Comparison of ENCODE assay signal across 11 cellular contexts in the genomic region with DNA sequence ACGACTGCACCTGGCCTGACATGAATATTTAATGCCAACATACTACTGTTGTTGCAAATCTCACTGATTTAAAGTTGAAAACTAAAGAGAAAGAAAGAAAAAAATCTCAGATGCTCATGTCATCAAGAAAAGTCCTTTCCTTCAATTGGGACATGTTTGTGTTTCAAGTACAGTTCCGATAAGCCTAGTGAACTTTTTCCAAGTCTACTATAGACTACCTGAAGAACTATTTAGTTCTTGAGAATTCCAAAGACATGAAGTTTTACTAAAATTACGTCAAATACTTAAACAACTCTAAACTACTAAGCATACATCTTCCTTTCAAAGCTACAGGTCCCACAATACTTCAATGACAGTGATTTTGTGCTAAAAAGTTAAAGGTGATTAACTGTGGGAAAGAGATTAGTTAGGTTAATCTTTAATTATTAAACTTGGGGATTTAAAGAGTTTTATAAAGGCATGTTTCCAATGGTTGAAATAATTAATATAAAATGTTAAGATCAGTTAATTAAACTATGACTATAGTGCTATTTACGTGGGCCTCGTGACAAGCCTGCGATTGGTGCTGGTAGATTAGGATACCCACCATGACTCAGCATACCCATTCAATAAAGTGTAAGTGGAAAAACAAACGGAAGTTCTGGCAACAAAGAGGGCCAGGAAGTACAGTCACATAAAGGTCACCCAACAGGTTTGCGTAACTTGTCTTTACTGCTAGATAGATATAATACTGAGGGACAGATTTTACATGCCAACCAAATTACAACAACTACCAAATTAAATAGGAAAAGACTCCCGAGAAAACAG. TPM values are rescaled to one million over a fixed set of nuclear protein-coding genes. Genes with fewer than 3 reads are reported as not detected.
A peak's percentile ranks its signal among the peaks of the same experiment; 100 is the strongest.
DNase-seq lines count a peak whose midpoint lies in the region; ATAC-seq and TF ChIP-seq lines count a peak whose summit lies in the region.
"Had no signal": no experiment of that assay in that cellular context is flagged by ENCODE, and none has a peak within 500 bp of the region (broad histone marks: within the 10 kb centered on the region; RNA-seq: fewer than 3 reads in every experiment).

No MANE protein-coding gene starts in this region.

- CTCF ChIA-PET in activated CD8-positive, alpha-beta T cell treated with anti-CD3 and anti-CD28 coated beads for 36 hours (lab: Charles Lee): interaction anchor here (4.1 kb wide), 1 partner anchor 12 kb away, joined by 33 read pairs; no protein-coding TSS in a partner anchor
- CTCF ChIA-PET in activated CD8-positive, alpha-beta T cell treated with anti-CD3 and anti-CD28 coated beads, Interleukin-2, amount 10 ng/mL, durations not matched to agents 7 days and 5 days (lab: Charles Lee): interaction anchor here (1.2 kb wide), 1 partner anchor 12 kb away, joined by 3 read pairs; no protein-coding TSS in a partner anchor

- peaks cover 69% of the 10 kb centered on the region for H3K36me3 ChIP-seq in SJSA1
- peaks cover 9% of the 10 kb centered on the region for H3K36me3 ChIP-seq in thoracic aorta
- H3K36me3 ChIP-seq: BE2C had no signal

- TF ChIP-seq CTCF in activated CD8-positive, alpha-beta T cell treated with anti-CD3 and anti-CD28 coated beads for 36 hours (IDR thresholded peaks at IDR 0.05): no peak
- TF ChIP-seq CTCF in fibroblast of villous mesenchyme (IDR thresholded peaks at IDR 0.05; ENCODE audit: insufficient read depth, low read depth, low read length): no peak
- TF ChIP-seq CTCF in thoracic aorta (IDR thresholded peaks at IDR 0.05): no peak

- intact Hi-C loops in activated CD8-positive, alpha-beta T cell treated with anti-CD3 and anti-CD28 coated beads for 36 hours (cut with micrococcal nuclease): no loop called here

- H3K4me1 Mint-ChIP-seq in activated CD8-positive, alpha-beta T cell treated with anti-CD3 and anti-CD28 coated beads for 36 hours (ENCODE audit: low read depth): peaks cover 10% of the 10 kb centered on the region
- H3K4me1 Mint-ChIP-seq in activated CD8-positive, alpha-beta T cell treated with anti-CD3 and anti-CD28 coated beads, Interleukin-2, amount 10 ng/mL, durations not matched to agents 7 days and 5 days (ENCODE audit: low read depth): peaks cover 2% of the 10 kb centered on the region

- H3K9me3 ChIP-seq in SJSA1 (replicated peaks) (no peaks in the 10 kb centered on the region), thoracic aorta (no peaks in the 10 kb centered on the region)
- H3K9me3 ChIP-seq: BE2C had no signal

- DNase-seq in activated CD8-positive, alpha-beta T cell treated with anti-CD3 and anti-CD28 coated beads for 36 hours: peak; percentile 35
- DNase-seq in activated CD8-positive, alpha-beta T cell treated with anti-CD3 and anti-CD28 coated beads, Interleukin-2, amount 10 ng/mL, durations not matched to agents 7 days and 5 days: no peak
- DNase-seq in SJSA1 (ENCODE audit: low read depth in 1 of 2, low spot score in 2 of 2): peak; percentile 61 to 69
- peak; percentile 63 for DNase-seq in fibroblast of villous mesenchyme (ENCODE audit: low read depth)
- DNase-seq in thoracic aorta (ENCODE audit: low spot score): no peak
- no peak for DNase-seq in GM19240 (ENCODE audit: insufficient read length, low spot score)
- no peak for DNase-seq in NCI-H1048 (lab: John Stamatoyannopoulos, UW)
- DNase-seq: BE2C, NCI-H345 had no signal

- no peaks in the 10 kb centered on the region for H3K27me3 ChIP-seq in SJSA1 (replicated peaks)
- H3K27me3 ChIP-seq in thoracic aorta (replicated peaks; ENCODE audit: insufficient read depth): no peaks in the 10 kb centered on the region
- H3K27me3 ChIP-seq: BE2C had no signal

- H3K36me3 Mint-ChIP-seq in activated CD8-positive, alpha-beta T cell treated with anti-CD3 and anti-CD28 coated beads for 36 hours (ENCODE audit: low read depth): no peaks in the 10 kb centered on the region
- H3K36me3 Mint-ChIP-seq in activated CD8-positive, alpha-beta T cell treated with anti-CD3 and anti-CD28 coated beads, Interleukin-2, amount 10 ng/mL, durations not matched to agents 7 days and 5 days (ENCODE audit: low read depth): no peaks in the 10 kb centered on the region

- POLR2A ChIA-PET in activated CD8-positive, alpha-beta T cell treated with anti-CD3 and anti-CD28 coated beads for 36 hours (lab: Charles Lee): interaction anchor here (0.5 kb wide), 1 partner anchor 633 kb away, joined by 3 read pairs; no protein-coding TSS in a partner anchor
- POLR2A ChIA-PET in activated CD8-positive, alpha-beta T cell treated with anti-CD3 and anti-CD28 coated beads, Interleukin-2, amount 10 ng/mL, durations not matched to agents 7 days and 5 days (lab: Charles Lee): no interaction called here

- ATAC-seq in activated CD8-positive, alpha-beta T cell treated with anti-CD3 and anti-CD28 coated beads for 36 hours: peak; percentile 68
- no peak for ATAC-seq in activated CD8-positive, alpha-beta T cell treated with anti-CD3 and anti-CD28 coated beads, Interleukin-2, amount 10 ng/mL, durations not matched to agents 7 days and 5 days
- ATAC-seq in thoracic aorta (ENCODE audit: insufficient number of reproducible peaks, low FRiP score, low read depth) (peak; percentile 85), HG03196 (IDR thresholded peaks at IDR 0.05; ENCODE audit: unreplicated experiment) (no peak)

- H3K4me1 ChIP-seq in SJSA1 (replicated peaks) (peaks cover 26% of the 10 kb centered on the region), thoracic aorta (ENCODE audit: control insufficient read depth in 1 of 2, low read depth in 2 of 2) (peaks cover 3 to 19% of the 10 kb centered on the region in 2 donors)
- H3K4me1 ChIP-seq: BE2C had no signal

- H3K27me3 Mint-ChIP-seq in activated CD8-positive, alpha-beta T cell treated with anti-CD3 and anti-CD28 coated beads for 36 hours: peaks cover 1% of the 10 kb centered on the region
- H3K27me3 Mint-ChIP-seq in activated CD8-positive, alpha-beta T cell treated with anti-CD3 and anti-CD28 coated beads, Interleukin-2, amount 10 ng/mL, durations not matched to agents 7 days and 5 days (ENCODE audit: low read depth): peaks cover 12% of the 10 kb centered on the region
- H3K27me3 Mint-ChIP-seq: activated naive CD4-positive, alpha-beta T cell treated with anti-CD3 and anti-CD28 coated beads, Interleukin-2, amount 50 U/mL, for 24 hours had no signal

- H3K9me3 Mint-ChIP-seq in activated CD8-positive, alpha-beta T cell treated with anti-CD3 and anti-CD28 coated beads for 36 hours: no peaks in the 10 kb centered on the region
- H3K9me3 Mint-ChIP-seq in activated CD8-positive, alpha-beta T cell treated with anti-CD3 and anti-CD28 coated beads, Interleukin-2, amount 10 ng/mL, durations not matched to agents 7 days and 5 days (ENCODE audit: insufficient read depth): no peaks in the 10 kb centered on the region
- H3K9me3 Mint-ChIP-seq: activated naive CD4-positive, alpha-beta T cell treated with anti-CD3 and anti-CD28 coated beads, Interleukin-2, amount 50 U/mL, for 24 hours had no signal

- H3K27ac ChIP-seq in SJSA1 (peak overlapping the region; percentile 74), thoracic aorta (peak overlapping the region in 1 of 2 donors; percentile 63)

- H3K27ac Mint-ChIP-seq in activated CD8-positive, alpha-beta T cell treated with anti-CD3 and anti-CD28 coated beads for 36 hours: peak overlapping the region; percentile 26
- H3K27ac Mint-ChIP-seq in activated CD8-positive, alpha-beta T cell treated with anti-CD3 and anti-CD28 coated beads, Interleukin-2, amount 10 ng/mL, durations not matched to agents 7 days and 5 days: no peak overlapping the region
- H3K27ac Mint-ChIP-seq: activated naive CD4-positive, alpha-beta T cell treated with anti-CD3 and anti-CD28 coated beads, Interleukin-2, amount 50 U/mL, for 24 hours had no signal

- H3K4me3 Mint-ChIP-seq in activated CD8-positive, alpha-beta T cell treated with anti-CD3 and anti-CD28 coated beads for 36 hours: no peak overlapping the region
- no peak overlapping the region for H3K4me3 Mint-ChIP-seq in activated CD8-positive, alpha-beta T cell treated with anti-CD3 and anti-CD28 coated beads, Interleukin-2, amount 10 ng/mL, durations not matched to agents 7 days and 5 days
- H3K4me3 Mint-ChIP-seq: activated naive CD4-positive, alpha-beta T cell treated with anti-CD3 and anti-CD28 coated beads, Interleukin-2, amount 50 U/mL, for 24 hours had no signal

- H3K4me3 ChIP-seq in SJSA1 (no peak overlapping the region), fibroblast of villous mesenchyme (ENCODE audit: low read depth, low read length) (no peak overlapping the region), thoracic aorta (no peak overlapping the region)

RNA-seq across cellular contexts. Expression of a gene that starts 55.5 kb away (rescaled TPM):
- total RNA-seq in activated CD8-positive, alpha-beta T cell treated with anti-CD3 and anti-CD28 coated beads for 36 hours: under 1 TPM; 0.49 to 0.86 TPM
- under 1 TPM in 1 of 2 experiments, not detected in 1; 0.50 TPM for total RNA-seq in activated CD8-positive, alpha-beta T cell treated with anti-CD3 and anti-CD28 coated beads, Interleukin-2, amount 10 ng/mL, durations not matched to agents 7 days and 5 days
- total RNA-seq in SJSA1 (2014; rRNA removed; shearing (Covaris generic)): 99.8 and 103 TPM in 2 replicates
- total RNA-seq in fibroblast of villous mesenchyme (73.1 and 83.3 TPM in 2 replicates), thoracic aorta (100 to 1,000 TPM in 1 of 2 donors, 10 to 100 TPM in 1; 80.0 to 106 TPM)

RNA-seq across cellular contexts. Expression of a gene that starts 55.9 kb away (rescaled TPM):
- under 1 TPM; 0.29 TPM for total RNA-seq in activated CD8-positive, alpha-beta T cell treated with anti-CD3 and anti-CD28 coated beads for 36 hours
- total RNA-seq in activated CD8-positive, alpha-beta T cell treated with anti-CD3 and anti-CD28 coated beads, Interleukin-2, amount 10 ng/mL, durations not matched to agents 7 days and 5 days: not detected
- 11.7 and 18.5 TPM in 2 replicates for total RNA-seq in SJSA1 (2014; rRNA removed; shearing (Covaris generic))
- total RNA-seq in fibroblast of villous mesenchyme (9.3 and 10.8 TPM in 2 replicates), thoracic aorta (10 to 100 TPM; 19.4 to 29.4 TPM)

Comparison
In these comparisons a context has a peak if more than half of its experiments do, and no peak if none do; other contexts are left out.
1. ATAC-seq: peak in activated CD8-positive, alpha-beta T cell treated with anti-CD3 and anti-CD28 coated beads for 36 hours (single experiment) and thoracic aorta (single experiment); none in activated CD8-positive, alpha-beta T cell treated with anti-CD3 and anti-CD28 coated beads, Interleukin-2, amount 10 ng/mL, durations not matched to agents 7 days and 5 days (single experiment) and HG03196 (single experiment).
2. DNase-seq: peak in activated CD8-positive, alpha-beta T cell treated with anti-CD3 and anti-CD28 coated beads for 36 hours (single experiment), SJSA1 (2 of 2) and fibroblast of villous mesenchyme (single experiment); none in activated CD8-positive, alpha-beta T cell treated with anti-CD3 and anti-CD28 coated beads, Interleukin-2, amount 10 ng/mL, durations not matched to agents 7 days and 5 days (single experiment), thoracic aorta (single experiment), GM19240 (single experiment) and NCI-H1048 (single experiment).
3. RNA of a gene that starts 55.5 kb away (total RNA-seq): 80.0 to 106 TPM in thoracic aorta, 99.8 to 103 TPM in SJSA1 and 73.1 to 83.3 TPM in fibroblast of villous mesenchyme; 0.49 to 0.86 TPM in activated CD8-positive, alpha-beta T cell treated with anti-CD3 and anti-CD28 coated beads for 36 hours and 0.50 TPM in activated CD8-positive, alpha-beta T cell treated with anti-CD3 and anti-CD28 coated beads, Interleukin-2, amount 10 ng/mL, durations not matched to agents 7 days and 5 days; every median in the first group is over 10 times any median in the second.